ENCODE assay signal across 32 cellular contexts in the genomic region with DNA sequence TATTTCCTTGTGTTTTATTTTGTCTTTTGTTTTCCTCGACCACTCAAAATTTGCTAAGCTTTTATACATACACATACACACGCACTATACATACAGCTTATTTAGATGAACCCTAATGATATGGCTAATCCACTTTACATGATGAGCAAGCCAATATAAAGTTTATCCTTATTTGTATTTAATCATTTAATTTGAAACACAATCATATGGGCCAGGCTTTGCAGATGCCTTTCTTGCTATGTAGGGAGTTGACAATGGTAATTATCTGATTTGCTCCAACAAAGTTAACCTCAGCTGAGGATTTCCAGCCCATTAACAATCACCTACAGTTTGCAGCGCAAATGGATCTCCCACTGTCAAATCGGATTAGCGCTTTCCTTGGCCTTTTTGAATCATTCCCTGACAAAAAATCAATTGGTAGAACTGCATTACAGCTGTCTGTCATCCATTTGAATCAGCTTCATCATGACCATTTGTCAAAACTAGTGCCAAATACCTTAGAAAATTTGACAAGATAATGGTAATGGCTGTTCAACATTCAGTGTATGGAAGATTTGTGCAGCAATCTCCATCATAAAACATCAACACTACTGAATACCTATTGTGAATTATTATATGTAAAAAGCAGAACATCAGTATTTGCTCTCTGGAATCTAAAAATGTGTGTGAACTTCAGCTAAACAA.
"Had no signal": no experiment of that assay in that cellular context is flagged by ENCODE, and none has a peak within 500 bp of the region (broad histone marks: within the 10 kb centered on the region; RNA-seq: fewer than 3 reads in every experiment).

No MANE protein-coding gene starts in this region.

- H3K4me2 ChIP-seq: hepatocyte had no signal

- H3K27ac Mint-ChIP-seq: activated CD4-positive, alpha-beta memory T cell treated with anti-CD3 and anti-CD28 coated beads, Interleukin-2, amount 10 ng/mL, durations not matched to agents 7 days and 5 days; activated CD4-positive, alpha-beta T cell treated with anti-CD3 and anti-CD28 coated beads, Interleukin-2, amount 10 ng/mL, durations not matched to agents 24 days and 14 days; activated T-cell treated with anti-CD3 and anti-CD28 coated beads, Interleukin-2, amount 50 U/mL, for 24 hours; nephron; stimulated activated memory B cell treated with anti-CD40 and anti-IgM and Interleukin-4, amounts not matched to agents 10 μg/mL and 1 μg/mL and 100 μg/mL, for 72 hours; stimulated activated naive CD8-positive, alpha-beta T cell treated with anti-CD3 and anti-CD28 coated beads, Interleukin-15, amount 100 ng/mL, for 72 hours had no signal

- DNase-seq: activated CD4-positive, alpha-beta memory T cell treated with anti-CD3 and anti-CD28 coated beads, Interleukin-2, amount 10 ng/mL, durations not matched to agents 7 days and 5 days; activated CD4-positive, alpha-beta T cell treated with anti-CD3 and anti-CD28 coated beads, Interleukin-2, amount 10 ng/mL, durations not matched to agents 24 days and 14 days; activated CD4-positive, CD25-positive, alpha-beta regulatory T cell treated with anti-CD3 and anti-CD28 coated beads, Interleukin-2, amount 50 U/mL, for 72 hours; activated CD8-positive, alpha-beta memory T cell treated with anti-CD3 and anti-CD28 coated beads, Interleukin-2, amount 50 U/mL, for 48 hours; activated gamma-delta T cell treated with Interleukin-2 at 50 U/mL for 16 hours; activated naive CD4-positive, alpha-beta T cell treated with anti-CD3 and anti-CD28 coated beads, Interleukin-2, amount 50 U/mL, for 16 hours; activated T-cell treated with anti-CD3 and anti-CD28 coated beads, Interleukin-2, amount 50 U/mL, for 24 hours; amniotic stem cell; brain microvascular endothelial cell; dorsolateral prefrontal cortex; effector memory CD4-positive, alpha-beta T cell; erythroblast; gastrocnemius medialis; islet precursor cell; left ventricle myocardium inferior; mucosa of descending colon; pancreas; sigmoid colon; small intestine; stimulated activated CD4-positive, alpha-beta T cell treated with anti-CD3 and anti-CD28 coated beads, Interleukin-4, amount 100 ng/mL, for 4 hours; stimulated activated CD8-positive, alpha-beta memory T cell treated with anti-CD3 and anti-CD28 coated beads, Interleukin-4, amount 100 ng/mL, for 48 hours; stimulated activated naive CD8-positive, alpha-beta T cell treated with anti-CD3 and anti-CD28 coated beads, Interleukin-15, amount 100 ng/mL, for 72 hours; substantia nigra; T1000; upper lobe of left lung had no signal

- ATAC-seq: gastrocnemius medialis; mucosa of descending colon; pancreas; stimulated activated memory B cell treated with anti-CD40 and anti-IgM and Interleukin-4, amounts not matched to agents 10 μg/mL and 1 μg/mL and 100 μg/mL, for 72 hours; stimulated activated naive CD8-positive, alpha-beta T cell treated with anti-CD3 and anti-CD28 coated beads, Interleukin-15, amount 100 ng/mL, for 72 hours had no signal

- H3K27me3 ChIP-seq: brain microvascular endothelial cell, gastrocnemius medialis, hepatocyte, pancreas, sigmoid colon, upper lobe of left lung, vagina had no signal

- H3K4me3 Mint-ChIP-seq: activated CD4-positive, alpha-beta memory T cell treated with anti-CD3 and anti-CD28 coated beads, Interleukin-2, amount 10 ng/mL, durations not matched to agents 7 days and 5 days; activated CD4-positive, alpha-beta T cell treated with anti-CD3 and anti-CD28 coated beads, Interleukin-2, amount 10 ng/mL, durations not matched to agents 24 days and 14 days; activated T-cell treated with anti-CD3 and anti-CD28 coated beads, Interleukin-2, amount 50 U/mL, for 24 hours; nephron; stimulated activated memory B cell treated with anti-CD40 and anti-IgM and Interleukin-4, amounts not matched to agents 10 μg/mL and 1 μg/mL and 100 μg/mL, for 72 hours; stimulated activated naive CD8-positive, alpha-beta T cell treated with anti-CD3 and anti-CD28 coated beads, Interleukin-15, amount 100 ng/mL, for 72 hours had no signal

- H3K27me3 Mint-ChIP-seq: activated CD4-positive, alpha-beta memory T cell treated with anti-CD3 and anti-CD28 coated beads, Interleukin-2, amount 10 ng/mL, durations not matched to agents 7 days and 5 days; activated T-cell treated with anti-CD3 and anti-CD28 coated beads, Interleukin-2, amount 50 U/mL, for 24 hours; stimulated activated memory B cell treated with anti-CD40 and anti-IgM and Interleukin-4, amounts not matched to agents 10 μg/mL and 1 μg/mL and 100 μg/mL, for 72 hours; stimulated activated naive CD8-positive, alpha-beta T cell treated with anti-CD3 and anti-CD28 coated beads, Interleukin-15, amount 100 ng/mL, for 72 hours had no signal

- H3K27ac ChIP-seq: brain microvascular endothelial cell, coronary artery, dorsolateral prefrontal cortex, gastrocnemius medialis, hepatocyte, left ventricle myocardium inferior, pancreas, prostate gland, sigmoid colon, upper lobe of left lung, vagina had no signal

- H3K4me1 Mint-ChIP-seq: activated CD4-positive, alpha-beta memory T cell treated with anti-CD3 and anti-CD28 coated beads, Interleukin-2, amount 10 ng/mL, durations not matched to agents 7 days and 5 days; activated CD4-positive, alpha-beta T cell treated with anti-CD3 and anti-CD28 coated beads, Interleukin-2, amount 10 ng/mL, durations not matched to agents 24 days and 14 days; nephron; stimulated activated memory B cell treated with anti-CD40 and anti-IgM and Interleukin-4, amounts not matched to agents 10 μg/mL and 1 μg/mL and 100 μg/mL, for 72 hours; stimulated activated naive CD8-positive, alpha-beta T cell treated with anti-CD3 and anti-CD28 coated beads, Interleukin-15, amount 100 ng/mL, for 72 hours had no signal

- H2AFZ ChIP-seq: hepatocyte had no signal

- H3K9me3 Mint-ChIP-seq: activated CD4-positive, alpha-beta memory T cell treated with anti-CD3 and anti-CD28 coated beads, Interleukin-2, amount 10 ng/mL, durations not matched to agents 7 days and 5 days; activated CD4-positive, alpha-beta T cell treated with anti-CD3 and anti-CD28 coated beads, Interleukin-2, amount 10 ng/mL, durations not matched to agents 24 days and 14 days; activated T-cell treated with anti-CD3 and anti-CD28 coated beads, Interleukin-2, amount 50 U/mL, for 24 hours; stimulated activated naive CD8-positive, alpha-beta T cell treated with anti-CD3 and anti-CD28 coated beads, Interleukin-15, amount 100 ng/mL, for 72 hours had no signal

- H3K36me3 ChIP-seq: brain microvascular endothelial cell, gastrocnemius medialis, left ventricle myocardium inferior, pancreas, prostate gland, sigmoid colon, upper lobe of left lung, vagina had no signal

- H3K4me3 ChIP-seq: coronary artery, dorsolateral prefrontal cortex, gastrocnemius medialis, hepatocyte, left ventricle myocardium inferior, lung, mucosa of descending colon, pancreas, prostate gland, sigmoid colon, upper lobe of left lung, vagina had no signal

- H3K79me2 ChIP-seq: hepatocyte had no signal

- H3K9me3 ChIP-seq: gastrocnemius medialis, left ventricle myocardium inferior, pancreas, prostate gland, sigmoid colon, upper lobe of left lung, vagina had no signal

- H3K4me1 ChIP-seq: gastrocnemius medialis, left ventricle myocardium inferior, pancreas, prostate gland, sigmoid colon, upper lobe of left lung, vagina had no signal
